1 cellular context compared by ENCODE assay signal in the genomic region with DNA sequence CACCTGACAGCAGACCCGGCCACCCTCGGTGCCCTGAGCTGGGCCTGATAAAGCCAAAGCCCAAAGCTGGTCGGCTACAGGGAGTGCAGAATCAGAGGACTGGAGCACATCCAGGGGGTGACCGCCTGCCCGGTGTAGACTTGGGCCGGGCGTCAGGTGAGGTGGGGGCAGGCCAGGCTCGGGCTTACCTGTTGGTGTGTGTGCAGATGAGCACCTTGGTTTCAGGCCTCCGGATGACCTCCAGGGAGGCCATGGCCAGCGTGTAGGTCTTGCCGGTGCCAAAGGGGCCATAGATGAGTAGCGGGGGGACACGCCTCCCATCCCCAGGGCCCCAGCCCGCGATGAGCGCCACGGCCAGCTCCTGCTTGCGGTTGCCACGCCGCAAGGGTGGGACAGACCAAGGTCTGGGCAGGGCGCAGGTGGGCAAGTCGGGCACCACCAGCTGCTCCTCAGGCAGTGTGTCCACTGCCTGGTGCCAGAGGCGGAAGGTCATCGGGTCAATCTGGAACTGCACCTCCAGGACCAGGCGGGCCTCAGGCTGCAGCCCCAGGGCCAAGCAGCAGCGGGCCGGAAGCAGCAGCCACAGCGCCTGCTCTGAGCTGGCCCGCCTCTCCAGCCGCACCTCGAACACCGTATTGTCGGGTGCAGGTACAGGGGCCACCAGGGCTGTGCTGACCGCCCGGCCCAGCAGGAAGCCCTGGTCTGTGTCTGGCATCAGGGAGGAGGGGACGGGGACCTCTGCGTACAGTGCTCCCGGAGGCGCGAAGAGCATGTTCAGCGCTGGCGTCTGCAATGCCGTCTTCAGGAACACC.
TF ChIP-seq lines count a peak whose summit lies in the region.

No MANE protein-coding gene starts in this region.

TF ChIP-seq in GM23338, 12 proteins besides CTCF, POLR2A, EP300 and RAD21 (continued from another document):
- TF ChIP-seq, protein P1, sequence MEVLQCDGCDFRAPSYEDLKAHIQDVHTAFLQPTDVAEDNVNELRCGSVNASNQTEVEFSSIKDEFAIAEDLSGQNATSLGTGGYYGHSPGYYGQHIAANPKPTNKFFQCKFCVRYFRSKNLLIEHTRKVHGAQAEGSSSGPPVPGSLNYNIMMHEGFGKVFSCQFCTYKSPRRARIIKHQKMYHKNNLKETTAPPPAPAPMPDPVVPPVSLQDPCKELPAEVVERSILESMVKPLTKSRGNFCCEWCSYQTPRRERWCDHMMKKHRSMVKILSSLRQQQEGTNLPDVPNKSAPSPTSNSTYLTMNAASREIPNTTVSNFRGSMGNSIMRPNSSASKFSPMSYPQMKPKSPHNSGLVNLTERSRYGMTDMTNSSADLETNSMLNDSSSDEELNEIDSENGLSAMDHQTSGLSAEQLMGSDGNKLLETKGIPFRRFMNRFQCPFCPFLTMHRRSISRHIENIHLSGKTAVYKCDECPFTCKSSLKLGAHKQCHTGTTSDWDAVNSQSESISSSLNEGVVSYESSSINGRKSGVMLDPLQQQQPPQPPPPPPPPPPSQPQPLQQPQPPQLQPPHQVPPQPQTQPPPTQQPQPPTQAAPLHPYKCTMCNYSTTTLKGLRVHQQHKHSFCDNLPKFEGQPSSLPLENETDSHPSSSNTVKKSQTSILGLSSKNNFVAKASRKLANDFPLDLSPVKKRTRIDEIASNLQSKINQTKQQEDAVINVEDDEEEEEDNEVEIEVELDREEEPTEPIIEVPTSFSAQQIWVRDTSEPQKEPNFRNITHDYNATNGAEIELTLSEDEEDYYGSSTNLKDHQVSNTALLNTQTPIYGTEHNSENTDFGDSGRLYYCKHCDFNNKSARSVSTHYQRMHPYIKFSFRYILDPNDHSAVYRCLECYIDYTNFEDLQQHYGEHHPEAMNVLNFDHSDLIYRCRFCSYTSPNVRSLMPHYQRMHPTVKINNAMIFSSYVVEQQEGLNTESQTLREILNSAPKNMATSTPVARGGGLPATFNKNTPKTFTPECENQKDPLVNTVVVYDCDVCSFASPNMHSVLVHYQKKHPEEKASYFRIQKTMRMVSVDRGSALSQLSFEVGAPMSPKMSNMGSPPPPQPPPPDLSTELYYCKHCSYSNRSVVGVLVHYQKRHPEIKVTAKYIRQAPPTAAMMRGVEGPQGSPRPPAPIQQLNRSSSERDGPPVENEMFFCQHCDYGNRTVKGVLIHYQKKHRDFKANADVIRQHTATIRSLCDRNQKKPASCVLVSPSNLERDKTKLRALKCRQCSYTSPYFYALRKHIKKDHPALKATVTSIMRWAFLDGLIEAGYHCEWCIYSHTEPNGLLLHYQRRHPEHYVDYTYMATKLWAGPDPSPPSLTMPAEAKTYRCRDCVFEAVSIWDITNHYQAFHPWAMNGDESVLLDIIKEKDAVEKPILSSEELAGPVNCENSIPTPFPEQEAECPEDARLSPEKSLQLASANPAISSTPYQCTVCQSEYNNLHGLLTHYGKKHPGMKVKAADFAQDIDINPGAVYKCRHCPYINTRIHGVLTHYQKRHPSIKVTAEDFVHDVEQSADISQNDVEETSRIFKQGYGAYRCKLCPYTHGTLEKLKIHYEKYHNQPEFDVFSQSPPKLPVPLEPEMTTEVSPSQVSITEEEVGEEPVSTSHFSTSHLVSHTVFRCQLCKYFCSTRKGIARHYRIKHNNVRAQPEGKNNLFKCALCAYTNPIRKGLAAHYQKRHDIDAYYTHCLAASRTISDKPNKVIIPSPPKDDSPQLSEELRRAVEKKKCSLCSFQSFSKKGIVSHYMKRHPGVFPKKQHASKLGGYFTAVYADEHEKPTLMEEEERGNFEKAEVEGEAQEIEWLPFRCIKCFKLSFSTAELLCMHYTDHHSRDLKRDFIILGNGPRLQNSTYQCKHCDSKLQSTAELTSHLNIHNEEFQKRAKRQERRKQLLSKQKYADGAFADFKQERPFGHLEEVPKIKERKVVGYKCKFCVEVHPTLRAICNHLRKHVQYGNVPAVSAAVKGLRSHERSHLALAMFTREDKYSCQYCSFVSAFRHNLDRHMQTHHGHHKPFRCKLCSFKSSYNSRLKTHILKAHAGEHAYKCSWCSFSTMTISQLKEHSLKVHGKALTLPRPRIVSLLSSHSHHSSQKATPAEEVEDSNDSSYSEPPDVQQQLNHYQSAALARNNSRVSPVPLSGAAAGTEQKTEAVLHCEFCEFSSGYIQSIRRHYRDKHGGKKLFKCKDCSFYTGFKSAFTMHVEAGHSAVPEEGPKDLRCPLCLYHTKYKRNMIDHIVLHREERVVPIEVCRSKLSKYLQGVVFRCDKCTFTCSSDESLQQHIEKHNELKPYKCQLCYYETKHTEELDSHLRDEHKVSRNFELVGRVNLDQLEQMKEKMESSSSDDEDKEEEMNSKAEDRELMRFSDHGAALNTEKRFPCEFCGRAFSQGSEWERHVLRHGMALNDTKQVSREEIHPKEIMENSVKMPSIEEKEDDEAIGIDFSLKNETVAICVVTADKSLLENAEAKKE (CRISPR knock-in tag; IDR thresholded peaks at IDR 0.05): no peak
- TF ChIP-seq STAT1 (IDR thresholded peaks at IDR 0.05; ENCODE audit: unreplicated experiment) (no peak), NANOG (IDR thresholded peaks at IDR 0.05; ENCODE audit: borderline replicate concordance) (no peak), ZNF114 (CRISPR knock-in tag; IDR thresholded peaks at IDR 0.05) (no peak), EZH2phosphoT487 (IDR thresholded peaks at IDR 0.05; ENCODE audit: unreplicated experiment) (no peak)
- TF ChIP-seq, protein P2, sequence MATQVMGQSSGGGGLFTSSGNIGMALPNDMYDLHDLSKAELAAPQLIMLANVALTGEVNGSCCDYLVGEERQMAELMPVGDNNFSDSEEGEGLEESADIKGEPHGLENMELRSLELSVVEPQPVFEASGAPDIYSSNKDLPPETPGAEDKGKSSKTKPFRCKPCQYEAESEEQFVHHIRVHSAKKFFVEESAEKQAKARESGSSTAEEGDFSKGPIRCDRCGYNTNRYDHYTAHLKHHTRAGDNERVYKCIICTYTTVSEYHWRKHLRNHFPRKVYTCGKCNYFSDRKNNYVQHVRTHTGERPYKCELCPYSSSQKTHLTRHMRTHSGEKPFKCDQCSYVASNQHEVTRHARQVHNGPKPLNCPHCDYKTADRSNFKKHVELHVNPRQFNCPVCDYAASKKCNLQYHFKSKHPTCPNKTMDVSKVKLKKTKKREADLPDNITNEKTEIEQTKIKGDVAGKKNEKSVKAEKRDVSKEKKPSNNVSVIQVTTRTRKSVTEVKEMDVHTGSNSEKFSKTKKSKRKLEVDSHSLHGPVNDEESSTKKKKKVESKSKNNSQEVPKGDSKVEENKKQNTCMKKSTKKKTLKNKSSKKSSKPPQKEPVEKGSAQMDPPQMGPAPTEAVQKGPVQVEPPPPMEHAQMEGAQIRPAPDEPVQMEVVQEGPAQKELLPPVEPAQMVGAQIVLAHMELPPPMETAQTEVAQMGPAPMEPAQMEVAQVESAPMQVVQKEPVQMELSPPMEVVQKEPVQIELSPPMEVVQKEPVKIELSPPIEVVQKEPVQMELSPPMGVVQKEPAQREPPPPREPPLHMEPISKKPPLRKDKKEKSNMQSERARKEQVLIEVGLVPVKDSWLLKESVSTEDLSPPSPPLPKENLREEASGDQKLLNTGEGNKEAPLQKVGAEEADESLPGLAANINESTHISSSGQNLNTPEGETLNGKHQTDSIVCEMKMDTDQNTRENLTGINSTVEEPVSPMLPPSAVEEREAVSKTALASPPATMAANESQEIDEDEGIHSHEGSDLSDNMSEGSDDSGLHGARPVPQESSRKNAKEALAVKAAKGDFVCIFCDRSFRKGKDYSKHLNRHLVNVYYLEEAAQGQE (IDR thresholded peaks at IDR 0.05; ENCODE audit: unreplicated experiment): no peak
